14 cellular contexts compared by ENCODE assay signal in genomic region chr3:182491571-182491970, GRCh38.
DNase-seq lines count a peak whose midpoint lies in the region; ATAC-seq and TF ChIP-seq lines count a peak whose summit lies in the region.
"Had no signal": no experiment of that assay in that cellular context is flagged by ENCODE, and none has a peak within 500 bp of the region (broad histone marks: within the 10 kb centered on the region; RNA-seq: fewer than 3 reads in every experiment).

No MANE protein-coding gene starts in this region.

- H3K36me3 ChIP-seq in Loucy (ENCODE audit: insufficient read depth, low read length) = no peaks in the 10 kb centered on the region
- H3K36me3 ChIP-seq in gastrocnemius medialis = no peaks in the 10 kb centered on the region
- no peaks in the 10 kb centered on the region for H3K36me3 ChIP-seq in stomach
- H3K36me3 ChIP-seq: left lung had no signal

- no peaks in the 10 kb centered on the region for H3K79me2 ChIP-seq in Loucy (ENCODE audit: insufficient read depth, low read length)

- H3K9me2 ChIP-seq in Loucy (replicated peaks; ENCODE audit: low read depth, low read length) = no peaks in the 10 kb centered on the region

- H3K4me3 ChIP-seq in Loucy (ENCODE audit: low read length, poor library complexity, severe bottlenecking) = no peak overlapping the region
- H3K4me3 ChIP-seq in gastrocnemius medialis = no peak overlapping the region
- H3K4me3 ChIP-seq in stomach = no peak overlapping the region
- H3K4me3 ChIP-seq: left lung had no signal

- H3K4me3 Mint-ChIP-seq in brain = peak overlapping the region in 2 of 5 experiments; percentile 28 to 49
- H3K4me3 Mint-ChIP-seq: activated CD4-positive, alpha-beta T cell treated with anti-CD3 and anti-CD28 coated beads, Interleukin-2, amount 10 ng/mL, durations not matched to agents 7 days and 5 days; mesothelial cell of epicardium; nephron had no signal

- TF ChIP-seq EP300 in stomach (IDR thresholded peaks at IDR 0.05) = no peak

- H3K27me3 ChIP-seq in Loucy (ENCODE audit: insufficient read depth, low read length, poor library complexity, severe bottlenecking) (no peaks in the 10 kb centered on the region), gastrocnemius medialis (no peaks in the 10 kb centered on the region), stomach (no peaks in the 10 kb centered on the region)
- H3K27me3 ChIP-seq: left lung had no signal

- no peaks in the 10 kb centered on the region for H3F3A ChIP-seq in Loucy (ENCODE audit: low read depth)

- no peaks in the 10 kb centered on the region for H3K9me3 ChIP-seq in Loucy (ENCODE audit: insufficient read depth, low read depth, low read length)
- no peaks in the 10 kb centered on the region for H3K9me3 ChIP-seq in gastrocnemius medialis
- no peaks in the 10 kb centered on the region for H3K9me3 ChIP-seq in stomach
- H3K9me3 ChIP-seq: left lung had no signal

- no peaks in the 10 kb centered on the region for H3K9me3 Mint-ChIP-seq in brain
- H3K9me3 Mint-ChIP-seq: activated CD4-positive, alpha-beta T cell treated with anti-CD3 and anti-CD28 coated beads, Interleukin-2, amount 10 ng/mL, durations not matched to agents 7 days and 5 days; mesothelial cell of epicardium; nephron had no signal

- WGBS in stomach, 5 donors = 28 to 59% (median 31%) methylated on average over 3 of the region's 3 CpGs

- no peak for TF ChIP-seq CTCF in Loucy (conservative IDR thresholded peaks at IDR 0.05; ENCODE audit: low read length)
- TF ChIP-seq CTCF in brain (conservative IDR thresholded peaks at IDR 0.05) = no peak
- no peak for TF ChIP-seq CTCF in gastrocnemius medialis (IDR thresholded peaks at IDR 0.05 in 4 of 5, conservative IDR thresholded peaks at IDR 0.05 in 1 of 5)
- no peak for TF ChIP-seq CTCF in stomach (IDR thresholded peaks at IDR 0.05)

- no peak for ATAC-seq in gastrocnemius medialis
- ATAC-seq: left lung had no signal

- peak; percentile 72 for DNase-seq in COR-L47 (lab: John Stamatoyannopoulos, UW)
- peak; percentile 52 for DNase-seq in NCI-H510A (lab: John Stamatoyannopoulos, UW)
- no peak for DNase-seq in gastrocnemius medialis
- no peak for DNase-seq in HT-29 (ENCODE audit: low spot score)
- DNase-seq in stomach = no peak
- DNase-seq: activated CD4-positive, alpha-beta T cell treated with anti-CD3 and anti-CD28 coated beads, Interleukin-2, amount 10 ng/mL, durations not matched to agents 7 days and 5 days; activated CD8-positive, alpha-beta memory T cell treated with anti-CD3 and anti-CD28 coated beads, Interleukin-2, amount 50 U/mL, for 4 hours; activated effector memory CD4-positive, alpha-beta T cell treated with anti-CD3 and anti-CD28 coated beads, Interleukin-2, amount 50 U/mL, for 16 hours; cortex of kidney; left lung had no signal

- peak overlapping the region; percentile 39; the same call in 1 of the 2 replicates for H2AFZ ChIP-seq in Loucy (ENCODE audit: low read length)

- no peak overlapping the region for H3K9ac ChIP-seq in Loucy (ENCODE audit: low read depth, low read length, poor library complexity, severe bottlenecking)

- peaks cover 43% of the 10 kb centered on the region for H3K4me1 Mint-ChIP-seq in brain
- H3K4me1 Mint-ChIP-seq: activated CD4-positive, alpha-beta T cell treated with anti-CD3 and anti-CD28 coated beads, Interleukin-2, amount 10 ng/mL, durations not matched to agents 7 days and 5 days had no signal

- H3K27ac Mint-ChIP-seq in brain = peak overlapping the region; percentile 40 to 88 (median 79)
- H3K27ac Mint-ChIP-seq: activated CD4-positive, alpha-beta T cell treated with anti-CD3 and anti-CD28 coated beads, Interleukin-2, amount 10 ng/mL, durations not matched to agents 7 days and 5 days; mesothelial cell of epicardium had no signal

- intact Hi-C loops in gastrocnemius medialis (cut with DNase I; ENCODE audit: low total_unique reads) = no loop called here
- intact Hi-C loops in stomach (cut with DNase I; ENCODE audit: low total_unique reads) = no loop called here

- TF ChIP-seq POLR2A in gastrocnemius medialis (IDR thresholded peaks at IDR 0.05) (no peak), stomach (IDR thresholded peaks at IDR 0.05) (no peak)

- H3K36me3 Mint-ChIP-seq in brain = no peaks in the 10 kb centered on the region
- H3K36me3 Mint-ChIP-seq: mesothelial cell of epicardium had no signal

- peaks cover 6% of the 10 kb centered on the region for H3K4me1 ChIP-seq in Loucy (ENCODE audit: insufficient read depth, low read length, poor library complexity, severe bottlenecking)
- H3K4me1 ChIP-seq in gastrocnemius medialis = no peaks in the 10 kb centered on the region
- H3K4me1 ChIP-seq in stomach = peaks cover 0 to 13% (median 7%) of the 10 kb centered on the region in 4 donors
- H3K4me1 ChIP-seq: left lung had no signal

- H3K4me2 ChIP-seq in Loucy (ENCODE audit: low read depth, low read length, poor library complexity, severe bottlenecking) = no peak overlapping the region

- peaks cover 4% of the 10 kb centered on the region for H3K27me3 Mint-ChIP-seq in brain
- H3K27me3 Mint-ChIP-seq: activated CD4-positive, alpha-beta T cell treated with anti-CD3 and anti-CD28 coated beads, Interleukin-2, amount 10 ng/mL, durations not matched to agents 7 days and 5 days had no signal

- H3K27ac ChIP-seq in gastrocnemius medialis = no peak overlapping the region
- H3K27ac ChIP-seq in stomach = peak overlapping the region in 1 of 5 donors; percentile 2
- H3K27ac ChIP-seq: left lung had no signal

- no peaks in the 10 kb centered on the region for H4K20me1 ChIP-seq in Loucy (ENCODE audit: insufficient read depth, low read length, poor library complexity, severe bottlenecking)

- in situ Hi-C loops in gastrocnemius medialis (cut with MboI; ENCODE audit: low sequenced_read_pairs in 4 of 4) = no loop called here

Comparison
In these comparisons a context has a peak if more than half of its experiments do, and no peak if none do; other contexts are left out.
1. DNase-seq: peak in COR-L47 (single experiment) and NCI-H510A (single experiment); none in gastrocnemius medialis (0 of 2), HT-29 (single experiment) and stomach (single experiment).